In the genomic region with DNA sequence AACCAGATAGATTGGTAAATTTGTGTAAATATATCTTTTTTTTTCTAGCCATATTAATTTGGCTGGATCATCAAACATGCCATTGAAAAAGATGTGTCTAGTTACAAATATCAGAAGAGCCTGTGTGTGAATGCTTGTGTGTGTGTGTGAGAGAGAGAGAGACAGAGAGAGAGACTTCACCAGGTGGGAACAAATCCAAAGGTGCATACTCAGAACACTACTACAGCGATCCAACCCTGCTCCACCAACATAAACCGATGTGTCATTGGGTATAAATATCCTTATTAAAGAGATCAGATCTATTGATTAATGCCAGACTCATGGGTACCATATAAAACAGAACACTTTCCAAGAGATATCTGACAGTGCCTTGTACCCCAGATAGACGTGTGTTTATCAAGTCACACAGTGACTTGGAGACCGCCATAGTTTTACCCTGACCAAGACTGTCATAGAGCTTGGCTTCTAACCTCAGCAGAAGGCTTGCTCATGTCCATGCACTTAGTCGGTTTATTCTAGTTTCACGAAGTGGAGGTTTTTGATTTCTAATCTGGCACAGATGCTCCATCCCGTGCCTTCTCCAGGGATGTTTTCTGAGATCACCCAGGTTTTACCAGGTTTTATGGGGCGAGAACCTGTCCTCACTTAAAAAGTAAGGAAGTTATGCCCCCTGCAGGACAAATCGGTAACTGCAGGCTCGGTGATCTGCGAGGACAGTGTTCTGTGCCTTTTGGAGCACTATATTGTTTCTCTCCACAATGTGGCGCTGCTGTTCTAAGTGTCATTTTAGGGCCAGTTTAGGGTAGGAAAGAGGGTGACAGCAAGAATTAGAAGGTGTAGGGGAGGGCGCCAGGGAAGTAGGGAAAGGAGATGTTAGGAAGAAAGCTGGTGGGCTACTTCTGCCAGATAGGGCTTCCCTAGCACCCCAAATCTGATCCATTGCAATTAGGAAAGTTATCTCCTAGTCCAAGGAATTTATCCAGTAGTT, we compare ENCODE assay signal across 2 cellular contexts.
TF ChIP-seq lines count a peak whose summit lies in the region.

No MANE protein-coding gene starts in this region.

TF ChIP-seq in HEK293, 187 proteins besides CTCF, POLR2A, EP300 and RAD21 (continues in another document):
- TF ChIP-seq, protein P1, sequence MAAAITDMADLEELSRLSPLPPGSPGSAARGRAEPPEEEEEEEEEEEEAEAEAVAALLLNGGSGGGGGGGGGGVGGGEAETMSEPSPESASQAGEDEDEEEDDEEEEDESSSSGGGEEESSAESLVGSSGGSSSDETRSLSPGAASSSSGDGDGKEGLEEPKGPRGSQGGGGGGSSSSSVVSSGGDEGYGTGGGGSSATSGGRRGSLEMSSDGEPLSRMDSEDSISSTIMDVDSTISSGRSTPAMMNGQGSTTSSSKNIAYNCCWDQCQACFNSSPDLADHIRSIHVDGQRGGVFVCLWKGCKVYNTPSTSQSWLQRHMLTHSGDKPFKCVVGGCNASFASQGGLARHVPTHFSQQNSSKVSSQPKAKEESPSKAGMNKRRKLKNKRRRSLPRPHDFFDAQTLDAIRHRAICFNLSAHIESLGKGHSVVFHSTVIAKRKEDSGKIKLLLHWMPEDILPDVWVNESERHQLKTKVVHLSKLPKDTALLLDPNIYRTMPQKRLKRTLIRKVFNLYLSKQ (tag by site-specific recombination; IDR thresholded peaks at IDR 0.05; ENCODE audit: borderline replicate concordance), result no peak
- TF ChIP-seq, protein P2, sequence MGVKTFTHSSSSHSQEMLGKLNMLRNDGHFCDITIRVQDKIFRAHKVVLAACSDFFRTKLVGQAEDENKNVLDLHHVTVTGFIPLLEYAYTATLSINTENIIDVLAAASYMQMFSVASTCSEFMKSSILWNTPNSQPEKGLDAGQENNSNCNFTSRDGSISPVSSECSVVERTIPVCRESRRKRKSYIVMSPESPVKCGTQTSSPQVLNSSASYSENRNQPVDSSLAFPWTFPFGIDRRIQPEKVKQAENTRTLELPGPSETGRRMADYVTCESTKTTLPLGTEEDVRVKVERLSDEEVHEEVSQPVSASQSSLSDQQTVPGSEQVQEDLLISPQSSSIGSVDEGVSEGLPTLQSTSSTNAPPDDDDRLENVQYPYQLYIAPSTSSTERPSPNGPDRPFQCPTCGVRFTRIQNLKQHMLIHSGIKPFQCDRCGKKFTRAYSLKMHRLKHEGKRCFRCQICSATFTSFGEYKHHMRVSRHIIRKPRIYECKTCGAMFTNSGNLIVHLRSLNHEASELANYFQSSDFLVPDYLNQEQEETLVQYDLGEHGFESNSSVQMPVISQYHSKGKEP (tag by site-specific recombination; IDR thresholded peaks at IDR 0.05), result 0 out of 2 replicates have a peak, but pooled peaks have one; percentile 11
- TF ChIP-seq GLI2 (tag by site-specific recombination; IDR thresholded peaks at IDR 0.05; ENCODE audit: borderline replicate concordance, low read depth), result no peak
- peak; percentile 81 for TF ChIP-seq ZNF561 (tag by site-specific recombination; IDR thresholded peaks at IDR 0.05; ENCODE audit: borderline replicate concordance)
- TF ChIP-seq, protein P3, sequence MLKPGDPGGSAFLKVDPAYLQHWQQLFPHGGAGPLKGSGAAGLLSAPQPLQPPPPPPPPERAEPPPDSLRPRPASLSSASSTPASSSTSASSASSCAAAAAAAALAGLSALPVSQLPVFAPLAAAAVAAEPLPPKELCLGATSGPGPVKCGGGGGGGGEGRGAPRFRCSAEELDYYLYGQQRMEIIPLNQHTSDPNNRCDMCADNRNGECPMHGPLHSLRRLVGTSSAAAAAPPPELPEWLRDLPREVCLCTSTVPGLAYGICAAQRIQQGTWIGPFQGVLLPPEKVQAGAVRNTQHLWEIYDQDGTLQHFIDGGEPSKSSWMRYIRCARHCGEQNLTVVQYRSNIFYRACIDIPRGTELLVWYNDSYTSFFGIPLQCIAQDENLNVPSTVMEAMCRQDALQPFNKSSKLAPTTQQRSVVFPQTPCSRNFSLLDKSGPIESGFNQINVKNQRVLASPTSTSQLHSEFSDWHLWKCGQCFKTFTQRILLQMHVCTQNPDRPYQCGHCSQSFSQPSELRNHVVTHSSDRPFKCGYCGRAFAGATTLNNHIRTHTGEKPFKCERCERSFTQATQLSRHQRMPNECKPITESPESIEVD (tag by site-specific recombination; IDR thresholded peaks at IDR 0.05), result no peak
- TF ChIP-seq ZXDB (tag by site-specific recombination; IDR thresholded peaks at IDR 0.05), result 0 out of 2 replicates have a peak, but pooled peaks have one; percentile 32
- no peak for TF ChIP-seq ZNF174 (tag by site-specific recombination; IDR thresholded peaks at IDR 0.05)
- peak; percentile 69 for TF ChIP-seq ZEB2 (tag by site-specific recombination; IDR thresholded peaks at IDR 0.05)
- no peak for TF ChIP-seq ZBTB1 (tag by site-specific recombination; IDR thresholded peaks at IDR 0.05)
- TF ChIP-seq, protein P4, sequence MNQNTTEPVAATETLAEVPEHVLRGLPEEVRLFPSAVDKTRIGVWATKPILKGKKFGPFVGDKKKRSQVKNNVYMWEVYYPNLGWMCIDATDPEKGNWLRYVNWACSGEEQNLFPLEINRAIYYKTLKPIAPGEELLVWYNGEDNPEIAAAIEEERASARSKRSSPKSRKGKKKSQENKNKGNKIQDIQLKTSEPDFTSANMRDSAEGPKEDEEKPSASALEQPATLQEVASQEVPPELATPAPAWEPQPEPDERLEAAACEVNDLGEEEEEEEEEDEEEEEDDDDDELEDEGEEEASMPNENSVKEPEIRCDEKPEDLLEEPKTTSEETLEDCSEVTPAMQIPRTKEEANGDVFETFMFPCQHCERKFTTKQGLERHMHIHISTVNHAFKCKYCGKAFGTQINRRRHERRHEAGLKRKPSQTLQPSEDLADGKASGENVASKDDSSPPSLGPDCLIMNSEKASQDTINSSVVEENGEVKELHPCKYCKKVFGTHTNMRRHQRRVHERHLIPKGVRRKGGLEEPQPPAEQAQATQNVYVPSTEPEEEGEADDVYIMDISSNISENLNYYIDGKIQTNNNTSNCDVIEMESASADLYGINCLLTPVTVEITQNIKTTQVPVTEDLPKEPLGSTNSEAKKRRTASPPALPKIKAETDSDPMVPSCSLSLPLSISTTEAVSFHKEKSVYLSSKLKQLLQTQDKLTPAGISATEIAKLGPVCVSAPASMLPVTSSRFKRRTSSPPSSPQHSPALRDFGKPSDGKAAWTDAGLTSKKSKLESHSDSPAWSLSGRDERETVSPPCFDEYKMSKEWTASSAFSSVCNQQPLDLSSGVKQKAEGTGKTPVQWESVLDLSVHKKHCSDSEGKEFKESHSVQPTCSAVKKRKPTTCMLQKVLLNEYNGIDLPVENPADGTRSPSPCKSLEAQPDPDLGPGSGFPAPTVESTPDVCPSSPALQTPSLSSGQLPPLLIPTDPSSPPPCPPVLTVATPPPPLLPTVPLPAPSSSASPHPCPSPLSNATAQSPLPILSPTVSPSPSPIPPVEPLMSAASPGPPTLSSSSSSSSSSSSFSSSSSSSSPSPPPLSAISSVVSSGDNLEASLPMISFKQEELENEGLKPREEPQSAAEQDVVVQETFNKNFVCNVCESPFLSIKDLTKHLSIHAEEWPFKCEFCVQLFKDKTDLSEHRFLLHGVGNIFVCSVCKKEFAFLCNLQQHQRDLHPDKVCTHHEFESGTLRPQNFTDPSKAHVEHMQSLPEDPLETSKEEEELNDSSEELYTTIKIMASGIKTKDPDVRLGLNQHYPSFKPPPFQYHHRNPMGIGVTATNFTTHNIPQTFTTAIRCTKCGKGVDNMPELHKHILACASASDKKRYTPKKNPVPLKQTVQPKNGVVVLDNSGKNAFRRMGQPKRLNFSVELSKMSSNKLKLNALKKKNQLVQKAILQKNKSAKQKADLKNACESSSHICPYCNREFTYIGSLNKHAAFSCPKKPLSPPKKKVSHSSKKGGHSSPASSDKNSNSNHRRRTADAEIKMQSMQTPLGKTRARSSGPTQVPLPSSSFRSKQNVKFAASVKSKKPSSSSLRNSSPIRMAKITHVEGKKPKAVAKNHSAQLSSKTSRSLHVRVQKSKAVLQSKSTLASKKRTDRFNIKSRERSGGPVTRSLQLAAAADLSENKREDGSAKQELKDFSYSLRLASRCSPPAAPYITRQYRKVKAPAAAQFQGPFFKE (tag by site-specific recombination; IDR thresholded peaks at IDR 0.05; ENCODE audit: borderline replicate concordance), result no peak
- TF ChIP-seq ZNF626 (tag by site-specific recombination; IDR thresholded peaks at IDR 0.05), result no peak

TF ChIP-seq in SK-N-SH, 30 proteins besides CTCF, POLR2A, EP300 and RAD21 (continued from another document):
- TF ChIP-seq, protein P5, sequence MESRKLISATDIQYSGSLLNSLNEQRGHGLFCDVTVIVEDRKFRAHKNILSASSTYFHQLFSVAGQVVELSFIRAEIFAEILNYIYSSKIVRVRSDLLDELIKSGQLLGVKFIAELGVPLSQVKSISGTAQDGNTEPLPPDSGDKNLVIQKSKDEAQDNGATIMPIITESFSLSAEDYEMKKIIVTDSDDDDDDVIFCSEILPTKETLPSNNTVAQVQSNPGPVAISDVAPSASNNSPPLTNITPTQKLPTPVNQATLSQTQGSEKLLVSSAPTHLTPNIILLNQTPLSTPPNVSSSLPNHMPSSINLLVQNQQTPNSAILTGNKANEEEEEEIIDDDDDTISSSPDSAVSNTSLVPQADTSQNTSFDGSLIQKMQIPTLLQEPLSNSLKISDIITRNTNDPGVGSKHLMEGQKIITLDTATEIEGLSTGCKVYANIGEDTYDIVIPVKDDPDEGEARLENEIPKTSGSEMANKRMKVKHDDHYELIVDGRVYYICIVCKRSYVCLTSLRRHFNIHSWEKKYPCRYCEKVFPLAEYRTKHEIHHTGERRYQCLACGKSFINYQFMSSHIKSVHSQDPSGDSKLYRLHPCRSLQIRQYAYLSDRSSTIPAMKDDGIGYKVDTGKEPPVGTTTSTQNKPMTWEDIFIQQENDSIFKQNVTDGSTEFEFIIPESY (IDR thresholded peaks at IDR 0.05; ENCODE audit: borderline replicate concordance, low read depth), result no peak
- TF ChIP-seq CHD2 (IDR thresholded peaks at IDR 0.05; ENCODE audit: low read length, partially characterized antibody), result no peak
- TF ChIP-seq MXI1 (IDR thresholded peaks at IDR 0.05; ENCODE audit: low read depth, low read length), result peak; percentile 39; the same call in 1 of the 2 replicates
- peak; percentile 100 for TF ChIP-seq SMC3 (IDR thresholded peaks at IDR 0.05; ENCODE audit: low read depth, low read length)
- TF ChIP-seq, protein P6, sequence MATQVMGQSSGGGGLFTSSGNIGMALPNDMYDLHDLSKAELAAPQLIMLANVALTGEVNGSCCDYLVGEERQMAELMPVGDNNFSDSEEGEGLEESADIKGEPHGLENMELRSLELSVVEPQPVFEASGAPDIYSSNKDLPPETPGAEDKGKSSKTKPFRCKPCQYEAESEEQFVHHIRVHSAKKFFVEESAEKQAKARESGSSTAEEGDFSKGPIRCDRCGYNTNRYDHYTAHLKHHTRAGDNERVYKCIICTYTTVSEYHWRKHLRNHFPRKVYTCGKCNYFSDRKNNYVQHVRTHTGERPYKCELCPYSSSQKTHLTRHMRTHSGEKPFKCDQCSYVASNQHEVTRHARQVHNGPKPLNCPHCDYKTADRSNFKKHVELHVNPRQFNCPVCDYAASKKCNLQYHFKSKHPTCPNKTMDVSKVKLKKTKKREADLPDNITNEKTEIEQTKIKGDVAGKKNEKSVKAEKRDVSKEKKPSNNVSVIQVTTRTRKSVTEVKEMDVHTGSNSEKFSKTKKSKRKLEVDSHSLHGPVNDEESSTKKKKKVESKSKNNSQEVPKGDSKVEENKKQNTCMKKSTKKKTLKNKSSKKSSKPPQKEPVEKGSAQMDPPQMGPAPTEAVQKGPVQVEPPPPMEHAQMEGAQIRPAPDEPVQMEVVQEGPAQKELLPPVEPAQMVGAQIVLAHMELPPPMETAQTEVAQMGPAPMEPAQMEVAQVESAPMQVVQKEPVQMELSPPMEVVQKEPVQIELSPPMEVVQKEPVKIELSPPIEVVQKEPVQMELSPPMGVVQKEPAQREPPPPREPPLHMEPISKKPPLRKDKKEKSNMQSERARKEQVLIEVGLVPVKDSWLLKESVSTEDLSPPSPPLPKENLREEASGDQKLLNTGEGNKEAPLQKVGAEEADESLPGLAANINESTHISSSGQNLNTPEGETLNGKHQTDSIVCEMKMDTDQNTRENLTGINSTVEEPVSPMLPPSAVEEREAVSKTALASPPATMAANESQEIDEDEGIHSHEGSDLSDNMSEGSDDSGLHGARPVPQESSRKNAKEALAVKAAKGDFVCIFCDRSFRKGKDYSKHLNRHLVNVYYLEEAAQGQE (IDR thresholded peaks at IDR 0.05; ENCODE audit: low read depth, low read length), result peak; percentile 22; the same call in 1 of the 2 replicates
- peak; percentile 46; the same call in 1 of the 2 replicates for TF ChIP-seq RFX5 (IDR thresholded peaks at IDR 0.05; ENCODE audit: low read length)
